Comparison of ENCODE assay signal across 2 cellular contexts in the genomic region with DNA sequence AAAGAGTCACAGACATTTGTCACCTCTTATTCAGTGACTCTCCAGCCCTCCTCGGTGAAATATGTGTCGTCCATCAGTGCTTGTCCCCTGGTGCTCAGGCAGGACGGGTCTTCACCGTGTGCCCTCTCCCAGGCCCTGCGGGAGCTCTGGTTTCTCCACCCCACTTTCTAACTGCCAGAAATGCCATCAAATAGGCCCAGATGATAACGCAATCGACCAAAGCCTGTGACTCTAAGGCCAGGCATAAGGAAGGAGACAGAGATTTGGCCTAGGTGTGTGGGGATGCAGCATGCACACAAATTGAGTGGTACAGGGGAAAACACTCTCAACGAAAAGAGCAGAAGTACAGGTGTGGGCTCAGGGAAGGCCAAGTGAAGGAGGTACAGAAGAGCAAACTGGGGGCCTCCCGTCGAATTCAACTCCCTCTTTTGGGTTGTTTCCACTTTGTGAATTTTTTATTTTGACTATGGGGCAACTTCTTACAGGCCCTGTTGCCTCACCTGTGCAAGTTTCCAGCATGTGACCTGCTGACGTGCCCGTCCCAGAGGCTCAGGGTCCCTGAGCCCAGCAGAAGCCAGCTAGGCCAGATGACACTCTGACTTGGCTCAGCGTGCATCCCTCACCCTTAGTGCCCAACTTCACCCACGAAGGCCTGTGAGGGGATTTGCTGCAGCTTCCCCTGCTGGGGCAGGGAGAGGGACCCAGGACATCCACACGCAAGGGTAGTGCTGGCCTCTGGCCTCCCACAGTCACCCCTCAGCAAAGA.
TF ChIP-seq lines count a peak whose summit lies in the region.

No MANE protein-coding gene starts in this region.

TF ChIP-seq in HCT116, 20 proteins besides CTCF, POLR2A, EP300 and RAD21 (continued from another document):
- TF ChIP-seq, protein P1, sequence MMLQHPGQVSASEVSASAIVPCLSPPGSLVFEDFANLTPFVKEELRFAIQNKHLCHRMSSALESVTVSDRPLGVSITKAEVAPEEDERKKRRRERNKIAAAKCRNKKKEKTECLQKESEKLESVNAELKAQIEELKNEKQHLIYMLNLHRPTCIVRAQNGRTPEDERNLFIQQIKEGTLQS (IDR thresholded peaks at IDR 0.05), result no peak
- TF ChIP-seq ELF1 (IDR thresholded peaks at IDR 0.05; ENCODE audit: borderline replicate concordance, low read depth), result no peak
- no peak for TF ChIP-seq ZNF274 (IDR thresholded peaks at IDR 0.05; ENCODE audit: low read depth, low read length)
- no peak for TF ChIP-seq EZH2phosphoT487 (IDR thresholded peaks at IDR 0.05; ENCODE audit: borderline replicate concordance)
- no peak for TF ChIP-seq FOSL1 (IDR thresholded peaks at IDR 0.05; ENCODE audit: low read depth)
- TF ChIP-seq JUND (IDR thresholded peaks at IDR 0.05), result no peak
- TF ChIP-seq, protein P2, sequence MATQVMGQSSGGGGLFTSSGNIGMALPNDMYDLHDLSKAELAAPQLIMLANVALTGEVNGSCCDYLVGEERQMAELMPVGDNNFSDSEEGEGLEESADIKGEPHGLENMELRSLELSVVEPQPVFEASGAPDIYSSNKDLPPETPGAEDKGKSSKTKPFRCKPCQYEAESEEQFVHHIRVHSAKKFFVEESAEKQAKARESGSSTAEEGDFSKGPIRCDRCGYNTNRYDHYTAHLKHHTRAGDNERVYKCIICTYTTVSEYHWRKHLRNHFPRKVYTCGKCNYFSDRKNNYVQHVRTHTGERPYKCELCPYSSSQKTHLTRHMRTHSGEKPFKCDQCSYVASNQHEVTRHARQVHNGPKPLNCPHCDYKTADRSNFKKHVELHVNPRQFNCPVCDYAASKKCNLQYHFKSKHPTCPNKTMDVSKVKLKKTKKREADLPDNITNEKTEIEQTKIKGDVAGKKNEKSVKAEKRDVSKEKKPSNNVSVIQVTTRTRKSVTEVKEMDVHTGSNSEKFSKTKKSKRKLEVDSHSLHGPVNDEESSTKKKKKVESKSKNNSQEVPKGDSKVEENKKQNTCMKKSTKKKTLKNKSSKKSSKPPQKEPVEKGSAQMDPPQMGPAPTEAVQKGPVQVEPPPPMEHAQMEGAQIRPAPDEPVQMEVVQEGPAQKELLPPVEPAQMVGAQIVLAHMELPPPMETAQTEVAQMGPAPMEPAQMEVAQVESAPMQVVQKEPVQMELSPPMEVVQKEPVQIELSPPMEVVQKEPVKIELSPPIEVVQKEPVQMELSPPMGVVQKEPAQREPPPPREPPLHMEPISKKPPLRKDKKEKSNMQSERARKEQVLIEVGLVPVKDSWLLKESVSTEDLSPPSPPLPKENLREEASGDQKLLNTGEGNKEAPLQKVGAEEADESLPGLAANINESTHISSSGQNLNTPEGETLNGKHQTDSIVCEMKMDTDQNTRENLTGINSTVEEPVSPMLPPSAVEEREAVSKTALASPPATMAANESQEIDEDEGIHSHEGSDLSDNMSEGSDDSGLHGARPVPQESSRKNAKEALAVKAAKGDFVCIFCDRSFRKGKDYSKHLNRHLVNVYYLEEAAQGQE (IDR thresholded peaks at IDR 0.05; ENCODE audit: low read depth), result no peak
- no peak for TF ChIP-seq CBX3 (IDR thresholded peaks at IDR 0.05; ENCODE audit: low read depth)
- TF ChIP-seq ZFX (IDR thresholded peaks at IDR 0.05), result no peak
- TF ChIP-seq EZH2 (IDR thresholded peaks at IDR 0.05), result no peak
- no peak for TF ChIP-seq EGR1 (IDR thresholded peaks at IDR 0.05; ENCODE audit: low read depth)
- no peak for TF ChIP-seq SRF (IDR thresholded peaks at IDR 0.05; ENCODE audit: low read depth)
- TF ChIP-seq, protein P3, sequence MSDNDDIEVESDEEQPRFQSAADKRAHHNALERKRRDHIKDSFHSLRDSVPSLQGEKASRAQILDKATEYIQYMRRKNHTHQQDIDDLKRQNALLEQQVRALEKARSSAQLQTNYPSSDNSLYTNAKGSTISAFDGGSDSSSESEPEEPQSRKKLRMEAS (IDR thresholded peaks at IDR 0.05), result no peak
- no peak for TF ChIP-seq POLR2AphosphoS5 (IDR thresholded peaks at IDR 0.05; ENCODE audit: low read depth, low read length)

TF ChIP-seq in WTC11, 78 proteins besides CTCF, POLR2A, EP300 and RAD21 (continued from another document):
- TF ChIP-seq, protein P4, sequence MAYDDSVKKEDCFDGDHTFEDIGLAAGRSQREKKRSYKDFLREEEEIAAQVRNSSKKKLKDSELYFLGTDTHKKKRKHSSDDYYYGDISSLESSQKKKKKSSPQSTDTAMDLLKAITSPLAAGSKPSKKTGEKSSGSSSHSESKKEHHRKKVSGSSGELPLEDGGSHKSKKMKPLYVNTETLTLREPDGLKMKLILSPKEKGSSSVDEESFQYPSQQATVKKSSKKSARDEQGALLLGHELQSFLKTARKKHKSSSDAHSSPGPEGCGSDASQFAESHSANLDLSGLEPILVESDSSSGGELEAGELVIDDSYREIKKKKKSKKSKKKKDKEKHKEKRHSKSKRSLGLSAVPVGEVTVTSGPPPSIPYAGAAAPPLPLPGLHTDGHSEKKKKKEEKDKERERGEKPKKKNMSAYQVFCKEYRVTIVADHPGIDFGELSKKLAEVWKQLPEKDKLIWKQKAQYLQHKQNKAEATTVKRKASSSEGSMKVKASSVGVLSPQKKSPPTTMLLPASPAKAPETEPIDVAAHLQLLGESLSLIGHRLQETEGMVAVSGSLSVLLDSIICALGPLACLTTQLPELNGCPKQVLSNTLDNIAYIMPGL (CRISPR knock-in tag; IDR thresholded peaks at IDR 0.05), result no peak
- TF ChIP-seq CBFB (CRISPR knock-in tag; IDR thresholded peaks at IDR 0.05; ENCODE audit: low read depth) (no peak), NFYB (CRISPR knock-in tag; conservative IDR thresholded peaks at IDR 0.05; ENCODE audit: low read depth) (no peak), SMAD3 (CRISPR knock-in tag; IDR thresholded peaks at IDR 0.05; ENCODE audit: borderline replicate concordance) (no peak), ZNF121 (CRISPR knock-in tag; IDR thresholded peaks at IDR 0.05) (no peak), ZNF416 (CRISPR knock-in tag; IDR thresholded peaks at IDR 0.05) (no peak), EMX1 (CRISPR knock-in tag; IDR thresholded peaks at IDR 0.05) (no peak), GABPB1 (CRISPR knock-in tag; IDR thresholded peaks at IDR 0.05) (no peak)
- TF ChIP-seq, protein P5, sequence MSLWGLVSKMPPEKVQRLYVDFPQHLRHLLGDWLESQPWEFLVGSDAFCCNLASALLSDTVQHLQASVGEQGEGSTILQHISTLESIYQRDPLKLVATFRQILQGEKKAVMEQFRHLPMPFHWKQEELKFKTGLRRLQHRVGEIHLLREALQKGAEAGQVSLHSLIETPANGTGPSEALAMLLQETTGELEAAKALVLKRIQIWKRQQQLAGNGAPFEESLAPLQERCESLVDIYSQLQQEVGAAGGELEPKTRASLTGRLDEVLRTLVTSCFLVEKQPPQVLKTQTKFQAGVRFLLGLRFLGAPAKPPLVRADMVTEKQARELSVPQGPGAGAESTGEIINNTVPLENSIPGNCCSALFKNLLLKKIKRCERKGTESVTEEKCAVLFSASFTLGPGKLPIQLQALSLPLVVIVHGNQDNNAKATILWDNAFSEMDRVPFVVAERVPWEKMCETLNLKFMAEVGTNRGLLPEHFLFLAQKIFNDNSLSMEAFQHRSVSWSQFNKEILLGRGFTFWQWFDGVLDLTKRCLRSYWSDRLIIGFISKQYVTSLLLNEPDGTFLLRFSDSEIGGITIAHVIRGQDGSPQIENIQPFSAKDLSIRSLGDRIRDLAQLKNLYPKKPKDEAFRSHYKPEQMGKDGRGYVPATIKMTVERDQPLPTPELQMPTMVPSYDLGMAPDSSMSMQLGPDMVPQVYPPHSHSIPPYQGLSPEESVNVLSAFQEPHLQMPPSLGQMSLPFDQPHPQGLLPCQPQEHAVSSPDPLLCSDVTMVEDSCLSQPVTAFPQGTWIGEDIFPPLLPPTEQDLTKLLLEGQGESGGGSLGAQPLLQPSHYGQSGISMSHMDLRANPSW (CRISPR knock-in tag; conservative IDR thresholded peaks at IDR 0.05; ENCODE audit: low read depth), result no peak
- TF ChIP-seq, protein P6, sequence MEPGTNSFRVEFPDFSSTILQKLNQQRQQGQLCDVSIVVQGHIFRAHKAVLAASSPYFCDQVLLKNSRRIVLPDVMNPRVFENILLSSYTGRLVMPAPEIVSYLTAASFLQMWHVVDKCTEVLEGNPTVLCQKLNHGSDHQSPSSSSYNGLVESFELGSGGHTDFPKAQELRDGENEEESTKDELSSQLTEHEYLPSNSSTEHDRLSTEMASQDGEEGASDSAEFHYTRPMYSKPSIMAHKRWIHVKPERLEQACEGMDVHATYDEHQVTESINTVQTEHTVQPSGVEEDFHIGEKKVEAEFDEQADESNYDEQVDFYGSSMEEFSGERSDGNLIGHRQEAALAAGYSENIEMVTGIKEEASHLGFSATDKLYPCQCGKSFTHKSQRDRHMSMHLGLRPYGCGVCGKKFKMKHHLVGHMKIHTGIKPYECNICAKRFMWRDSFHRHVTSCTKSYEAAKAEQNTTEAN (CRISPR knock-in tag; IDR thresholded peaks at IDR 0.05), result no peak
- TF ChIP-seq, protein P7, sequence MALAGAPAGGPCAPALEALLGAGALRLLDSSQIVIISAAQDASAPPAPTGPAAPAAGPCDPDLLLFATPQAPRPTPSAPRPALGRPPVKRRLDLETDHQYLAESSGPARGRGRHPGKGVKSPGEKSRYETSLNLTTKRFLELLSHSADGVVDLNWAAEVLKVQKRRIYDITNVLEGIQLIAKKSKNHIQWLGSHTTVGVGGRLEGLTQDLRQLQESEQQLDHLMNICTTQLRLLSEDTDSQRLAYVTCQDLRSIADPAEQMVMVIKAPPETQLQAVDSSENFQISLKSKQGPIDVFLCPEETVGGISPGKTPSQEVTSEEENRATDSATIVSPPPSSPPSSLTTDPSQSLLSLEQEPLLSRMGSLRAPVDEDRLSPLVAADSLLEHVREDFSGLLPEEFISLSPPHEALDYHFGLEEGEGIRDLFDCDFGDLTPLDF (CRISPR knock-in tag; IDR thresholded peaks at IDR 0.05), result no peak
- TF ChIP-seq, protein P8, sequence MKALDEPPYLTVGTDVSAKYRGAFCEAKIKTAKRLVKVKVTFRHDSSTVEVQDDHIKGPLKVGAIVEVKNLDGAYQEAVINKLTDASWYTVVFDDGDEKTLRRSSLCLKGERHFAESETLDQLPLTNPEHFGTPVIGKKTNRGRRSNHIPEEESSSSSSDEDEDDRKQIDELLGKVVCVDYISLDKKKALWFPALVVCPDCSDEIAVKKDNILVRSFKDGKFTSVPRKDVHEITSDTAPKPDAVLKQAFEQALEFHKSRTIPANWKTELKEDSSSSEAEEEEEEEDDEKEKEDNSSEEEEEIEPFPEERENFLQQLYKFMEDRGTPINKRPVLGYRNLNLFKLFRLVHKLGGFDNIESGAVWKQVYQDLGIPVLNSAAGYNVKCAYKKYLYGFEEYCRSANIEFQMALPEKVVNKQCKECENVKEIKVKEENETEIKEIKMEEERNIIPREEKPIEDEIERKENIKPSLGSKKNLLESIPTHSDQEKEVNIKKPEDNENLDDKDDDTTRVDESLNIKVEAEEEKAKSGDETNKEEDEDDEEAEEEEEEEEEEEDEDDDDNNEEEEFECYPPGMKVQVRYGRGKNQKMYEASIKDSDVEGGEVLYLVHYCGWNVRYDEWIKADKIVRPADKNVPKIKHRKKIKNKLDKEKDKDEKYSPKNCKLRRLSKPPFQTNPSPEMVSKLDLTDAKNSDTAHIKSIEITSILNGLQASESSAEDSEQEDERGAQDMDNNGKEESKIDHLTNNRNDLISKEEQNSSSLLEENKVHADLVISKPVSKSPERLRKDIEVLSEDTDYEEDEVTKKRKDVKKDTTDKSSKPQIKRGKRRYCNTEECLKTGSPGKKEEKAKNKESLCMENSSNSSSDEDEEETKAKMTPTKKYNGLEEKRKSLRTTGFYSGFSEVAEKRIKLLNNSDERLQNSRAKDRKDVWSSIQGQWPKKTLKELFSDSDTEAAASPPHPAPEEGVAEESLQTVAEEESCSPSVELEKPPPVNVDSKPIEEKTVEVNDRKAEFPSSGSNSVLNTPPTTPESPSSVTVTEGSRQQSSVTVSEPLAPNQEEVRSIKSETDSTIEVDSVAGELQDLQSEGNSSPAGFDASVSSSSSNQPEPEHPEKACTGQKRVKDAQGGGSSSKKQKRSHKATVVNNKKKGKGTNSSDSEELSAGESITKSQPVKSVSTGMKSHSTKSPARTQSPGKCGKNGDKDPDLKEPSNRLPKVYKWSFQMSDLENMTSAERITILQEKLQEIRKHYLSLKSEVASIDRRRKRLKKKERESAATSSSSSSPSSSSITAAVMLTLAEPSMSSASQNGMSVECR (CRISPR knock-in tag; IDR thresholded peaks at IDR 0.05; ENCODE audit: borderline replicate concordance), result no peak
- TF ChIP-seq, protein P9, sequence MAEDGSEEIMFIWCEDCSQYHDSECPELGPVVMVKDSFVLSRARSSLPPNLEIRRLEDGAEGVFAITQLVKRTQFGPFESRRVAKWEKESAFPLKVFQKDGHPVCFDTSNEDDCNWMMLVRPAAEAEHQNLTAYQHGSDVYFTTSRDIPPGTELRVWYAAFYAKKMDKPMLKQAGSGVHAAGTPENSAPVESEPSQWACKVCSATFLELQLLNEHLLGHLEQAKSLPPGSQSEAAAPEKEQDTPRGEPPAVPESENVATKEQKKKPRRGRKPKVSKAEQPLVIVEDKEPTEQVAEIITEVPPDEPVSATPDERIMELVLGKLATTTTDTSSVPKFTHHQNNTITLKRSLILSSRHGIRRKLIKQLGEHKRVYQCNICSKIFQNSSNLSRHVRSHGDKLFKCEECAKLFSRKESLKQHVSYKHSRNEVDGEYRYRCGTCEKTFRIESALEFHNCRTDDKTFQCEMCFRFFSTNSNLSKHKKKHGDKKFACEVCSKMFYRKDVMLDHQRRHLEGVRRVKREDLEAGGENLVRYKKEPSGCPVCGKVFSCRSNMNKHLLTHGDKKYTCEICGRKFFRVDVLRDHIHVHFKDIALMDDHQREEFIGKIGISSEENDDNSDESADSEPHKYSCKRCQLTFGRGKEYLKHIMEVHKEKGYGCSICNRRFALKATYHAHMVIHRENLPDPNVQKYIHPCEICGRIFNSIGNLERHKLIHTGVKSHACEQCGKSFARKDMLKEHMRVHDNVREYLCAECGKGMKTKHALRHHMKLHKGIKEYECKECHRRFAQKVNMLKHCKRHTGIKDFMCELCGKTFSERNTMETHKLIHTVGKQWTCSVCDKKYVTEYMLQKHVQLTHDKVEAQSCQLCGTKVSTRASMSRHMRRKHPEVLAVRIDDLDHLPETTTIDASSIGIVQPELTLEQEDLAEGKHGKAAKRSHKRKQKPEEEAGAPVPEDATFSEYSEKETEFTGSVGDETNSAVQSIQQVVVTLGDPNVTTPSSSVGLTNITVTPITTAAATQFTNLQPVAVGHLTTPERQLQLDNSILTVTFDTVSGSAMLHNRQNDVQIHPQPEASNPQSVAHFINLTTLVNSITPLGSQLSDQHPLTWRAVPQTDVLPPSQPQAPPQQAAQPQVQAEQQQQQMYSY (CRISPR knock-in tag; IDR thresholded peaks at IDR 0.05), result no peak
- TF ChIP-seq, protein P10, sequence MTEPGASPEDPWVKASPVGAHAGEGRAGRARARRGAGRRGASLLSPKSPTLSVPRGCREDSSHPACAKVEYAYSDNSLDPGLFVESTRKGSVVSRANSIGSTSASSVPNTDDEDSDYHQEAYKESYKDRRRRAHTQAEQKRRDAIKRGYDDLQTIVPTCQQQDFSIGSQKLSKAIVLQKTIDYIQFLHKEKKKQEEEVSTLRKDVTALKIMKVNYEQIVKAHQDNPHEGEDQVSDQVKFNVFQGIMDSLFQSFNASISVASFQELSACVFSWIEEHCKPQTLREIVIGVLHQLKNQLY (CRISPR knock-in tag; IDR thresholded peaks at IDR 0.05), result no peak
